Comparison of ENCODE assay signal across 25 cellular contexts in the genomic region with DNA sequence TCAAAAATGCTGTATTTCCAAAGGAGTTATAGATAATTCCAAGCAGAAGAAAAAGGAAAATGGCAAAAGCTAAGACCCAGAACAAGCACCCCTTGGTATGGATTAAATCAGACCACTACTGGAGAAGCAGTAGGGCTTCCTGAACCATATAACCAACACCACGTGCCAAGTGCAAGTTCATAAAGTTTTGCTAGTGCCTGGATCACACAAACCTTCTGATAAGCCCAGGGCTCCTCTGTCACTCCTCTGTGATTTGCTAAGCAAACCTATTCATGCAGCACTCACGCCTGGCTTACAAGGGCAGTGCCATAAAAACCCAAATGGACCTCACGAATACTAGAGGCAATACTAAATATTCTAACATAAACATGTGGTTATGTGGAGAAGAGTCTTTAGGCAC. TPM values are rescaled to one million over a fixed set of nuclear protein-coding genes. Genes with fewer than 3 reads are reported as not detected.
DNase-seq lines count a peak whose midpoint lies in the region; ATAC-seq and TF ChIP-seq lines count a peak whose summit lies in the region.
"Had no signal": no experiment of that assay in that cellular context is flagged by ENCODE, and none has a peak within 500 bp of the region (broad histone marks: within the 10 kb centered on the region; RNA-seq: fewer than 3 reads in every experiment).

No MANE protein-coding gene starts in this region.

- DNase-seq in left ventricle myocardium inferior (no peak), right atrium auricular region (ENCODE audit: low spot score) (no peak), left kidney (ENCODE audit: low read depth, low spot score) (peak; percentile 16), neural crest cell (ENCODE audit: low read depth, low spot score) (no peak), aorta (no peak), glomerular visceral epithelial cell (ENCODE audit: extremely low spot score) (no peak)
- DNase-seq in activated CD4-positive, alpha-beta T cell treated with anti-CD3 and anti-CD28 coated beads for 1 hour: no peak
- DNase-seq: 8988T; ACHN; AML-193; BE2C; Caco-2; CD4-positive, CD25-positive, alpha-beta regulatory T cell; CD8-positive, alpha-beta T cell; DMS153; DND-41; GDM1; H9; HFFc6 had no signal

- 68 to 69% methylated on average over 3 of the region's 3 CpGs for WGBS in aorta, 2 donors

- no peaks in the 10 kb centered on the region for H3K27me3 Mint-ChIP-seq in neural crest cell (ENCODE audit: low read depth)
- H3K27me3 Mint-ChIP-seq: CD4-positive, CD25-positive, alpha-beta regulatory T cell had no signal

- peaks cover 9 to 89% (median 67%) of the 10 kb centered on the region in 11 experiments; a peak in 19 of 22 replicates for H4K20me1 ChIP-seq in BLaER1 treated with 17β-estradiol and CSF1 and Interleukin-3, amounts not matched to agents 10 nM and 100 nM

- peaks cover 8% of the 10 kb centered on the region for H3K4me1 Mint-ChIP-seq in neural crest cell
- H3K4me1 Mint-ChIP-seq: CD4-positive, CD25-positive, alpha-beta regulatory T cell had no signal

- peak overlapping the region; percentile 6 for H3K27ac Mint-ChIP-seq in neural crest cell (ENCODE audit: unreplicated experiment)
- H3K27ac Mint-ChIP-seq: CD4-positive, CD25-positive, alpha-beta regulatory T cell; CD8-positive, alpha-beta T cell; GM23338; HFFc6 had no signal

- peak overlapping the region; percentile 5 for H3K27ac ChIP-seq in left ventricle myocardium inferior (replicated peaks)
- H3K27ac ChIP-seq in right atrium auricular region: peak overlapping the region in 1 of 2 donors; percentile 17
- no peak overlapping the region for H3K27ac ChIP-seq in BLaER1 treated with 17β-estradiol and CSF1 and Interleukin-3, amounts not matched to agents 10 nM and 100 nM
- no peak overlapping the region for H3K27ac ChIP-seq in aorta (ENCODE audit: low read depth in 1 of 2, low read length in 2 of 2)
- H3K27ac ChIP-seq: A549, C4-2B had no signal

- no peak overlapping the region for H3K9ac ChIP-seq in BLaER1 treated with 17β-estradiol and CSF1 and Interleukin-3, amounts not matched to agents 10 nM and 100 nM

- no peak for TF ChIP-seq CTCF in left ventricle myocardium inferior (IDR thresholded peaks at IDR 0.05; ENCODE audit: borderline replicate concordance)
- no peak for TF ChIP-seq CTCF in right atrium auricular region (IDR thresholded peaks at IDR 0.05)
- TF ChIP-seq CTCF in neural crest cell (conservative IDR thresholded peaks at IDR 0.05): no peak

- peak overlapping the region in 6 of 11 experiments; percentile 1 to 78 (median 20); a peak in 7 of 22 replicates for H3K4me2 ChIP-seq in BLaER1 treated with 17β-estradiol and CSF1 and Interleukin-3, amounts not matched to agents 10 nM and 100 nM
- H3K4me2 ChIP-seq: A549, GM23338 had no signal

- intact Hi-C loops in left ventricle myocardium inferior (cut with micrococcal nuclease): no loop called here
- intact Hi-C loops in aorta (cut with DNase I): no loop called here

- H3K36me3 ChIP-seq in left ventricle myocardium inferior (peaks cover 6% of the 10 kb centered on the region), right atrium auricular region (no peaks in the 10 kb centered on the region), aorta (ENCODE audit: control insufficient read depth in 1 of 2, insufficient read depth in 2 of 2, low read length in 1 of 2) (no peaks in the 10 kb centered on the region)
- H3K36me3 ChIP-seq in BLaER1 treated with 17β-estradiol and CSF1 and Interleukin-3, amounts not matched to agents 10 nM and 100 nM: peaks cover 0 to 54% (median 16%) of the 10 kb centered on the region in 11 experiments; a peak in 13 of 22 replicates
- H3K36me3 ChIP-seq: BE2C had no signal

- no peak overlapping the region for H3K4me3 Mint-ChIP-seq in neural crest cell
- H3K4me3 Mint-ChIP-seq: CD4-positive, CD25-positive, alpha-beta regulatory T cell; CD8-positive, alpha-beta T cell; GM23338; H9; HFFc6 had no signal

- ATAC-seq in aorta (ENCODE audit: low FRiP score): no peak
- ATAC-seq: A549; CD8-positive, alpha-beta T cell; GM12878; GM23338; HCT116 had no signal

- H3K9me3 ChIP-seq in left ventricle myocardium inferior (replicated peaks) (no peaks in the 10 kb centered on the region), right atrium auricular region (no peaks in the 10 kb centered on the region), aorta (ENCODE audit: control insufficient read depth, low read length) (no peaks in the 10 kb centered on the region)
- peaks cover 0 to 24% (median 14%) of the 10 kb centered on the region in 11 experiments; a peak in 16 of 22 replicates for H3K9me3 ChIP-seq in BLaER1 treated with 17β-estradiol and CSF1 and Interleukin-3, amounts not matched to agents 10 nM and 100 nM (replicated peaks in 1 of 11)
- H3K9me3 ChIP-seq: A549, BE2C, Caco-2 had no signal

- peaks cover 74% of the 10 kb centered on the region for H3K4me1 ChIP-seq in left ventricle myocardium inferior
- peaks cover 0 to 30% of the 10 kb centered on the region in 2 donors for H3K4me1 ChIP-seq in right atrium auricular region
- H3K4me1 ChIP-seq in BLaER1 treated with 17β-estradiol and CSF1 and Interleukin-3, amounts not matched to agents 10 nM and 100 nM: peaks cover 0 to 51% (median 43%) of the 10 kb centered on the region in 10 experiments; a peak in 18 of 20 replicates
- peaks cover 2% of the 10 kb centered on the region in 2 donors for H3K4me1 ChIP-seq in aorta (ENCODE audit: control insufficient read depth in 1 of 2, insufficient read depth in 2 of 2, low read length in 2 of 2)
- H3K4me1 ChIP-seq: BE2C, Caco-2 had no signal

- H3K4me3 ChIP-seq in left ventricle myocardium inferior (no peak overlapping the region), right atrium auricular region (no peak overlapping the region), aorta (ENCODE audit: low read length in 2 of 2) (no peak overlapping the region)
- no peak overlapping the region for H3K4me3 ChIP-seq in BLaER1 treated with 17β-estradiol and CSF1 and Interleukin-3, amounts not matched to agents 10 nM and 100 nM
- H3K4me3 ChIP-seq: A549, GM12878, GM23338 had no signal

- H3K27me3 ChIP-seq in left ventricle myocardium inferior (ENCODE audit: low read depth) (no peaks in the 10 kb centered on the region), right atrium auricular region (no peaks in the 10 kb centered on the region), aorta (ENCODE audit: control insufficient read depth in 1 of 2, insufficient read depth in 2 of 2, low read length in 1 of 2) (no peaks in the 10 kb centered on the region)
- no peaks in the 10 kb centered on the region for H3K27me3 ChIP-seq in BLaER1 treated with 17β-estradiol and CSF1 and Interleukin-3, amounts not matched to agents 10 nM and 100 nM
- H3K27me3 ChIP-seq: BE2C had no signal

- H3K36me3 Mint-ChIP-seq in neural crest cell (ENCODE audit: low read depth): peaks cover 17% of the 10 kb centered on the region
- H3K36me3 Mint-ChIP-seq: CD4-positive, CD25-positive, alpha-beta regulatory T cell; CD8-positive, alpha-beta T cell had no signal

- H3K9me3 Mint-ChIP-seq in neural crest cell: peaks cover 2% of the 10 kb centered on the region
- H3K9me3 Mint-ChIP-seq: GM23338, H9 had no signal

RNA-seq across cellular contexts. Expression of a gene that starts 13.3 kb away (rescaled TPM):
- total RNA-seq in left ventricle myocardium inferior (117 TPM), right atrium auricular region (100 to 1,000 TPM in 1 of 2 donors, 10 to 100 TPM in 1; 80.5 to 101 TPM), neural crest cell (33.0 and 34.5 TPM in 2 replicates), aorta (10 to 100 TPM; 41.7 to 52.5 TPM)
- 1 to 10 TPM; 2.6 to 6.3 TPM for polyA plus RNA-seq in aorta
- total RNA-seq: CD4-positive, CD25-positive, alpha-beta regulatory T cell had no signal
- polyA plus RNA-seq: CD4-positive, CD25-positive, alpha-beta regulatory T cell had no signal
